ENCODE assay signal across 18 cellular contexts in the genomic region with DNA sequence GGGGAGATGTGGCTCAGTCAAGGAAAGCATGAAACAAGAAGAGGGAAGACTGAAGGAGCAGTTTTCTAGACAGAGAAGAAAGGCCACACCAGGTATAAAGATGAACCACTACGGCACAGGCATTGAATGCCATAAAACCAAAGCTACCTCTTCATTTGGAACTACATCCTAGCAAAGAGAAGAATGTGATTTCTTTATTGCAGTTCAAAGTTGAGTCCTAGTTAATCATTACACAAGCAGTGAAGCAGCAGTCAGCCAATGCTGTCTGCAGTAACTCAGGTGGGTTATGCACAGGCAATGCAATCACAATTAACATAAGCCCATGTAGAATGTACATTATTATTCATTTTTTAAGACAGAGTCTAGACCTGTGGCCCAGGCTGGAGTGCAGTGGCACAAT. TPM values are rescaled to one million over a fixed set of nuclear protein-coding genes. Genes with fewer than 3 reads are reported as not detected.
"Had no signal": no experiment of that assay in that cellular context is flagged by ENCODE, and none has a peak within 500 bp of the region (broad histone marks: within the 10 kb centered on the region; RNA-seq: fewer than 3 reads in every experiment).

No MANE protein-coding gene starts in this region.

- H3K36me3 ChIP-seq: cardiac muscle cell, esophagus muscularis mucosa, gastroesophageal sphincter, heart left ventricle, thoracic aorta, WERI-Rb-1 had no signal

- H3K4me3 ChIP-seq: cardiac muscle cell, esophagus muscularis mucosa, gastroesophageal sphincter, heart left ventricle, thoracic aorta had no signal

- FAIRE-seq: endothelial cell of umbilical vein had no signal

- DNase-seq: activated CD4-positive, alpha-beta T cell treated with anti-CD3 and anti-CD28 coated beads for 1 hour; dermis blood vessel endothelial cell; effector memory CD4-positive, alpha-beta T cell; heart left ventricle; occipital lobe; stimulated activated CD4-positive, alpha-beta T cell treated with anti-CD3 and anti-CD28 coated beads, Interleukin-4, amount 100 ng/mL, for 4 hours; T-helper 2 cell; WERI-Rb-1 had no signal

- H3K9me3 ChIP-seq: esophagus muscularis mucosa, gastroesophageal sphincter, heart left ventricle, thoracic aorta had no signal

- H3K27me3 ChIP-seq: cardiac muscle cell, esophagus muscularis mucosa had no signal

- H3K4me1 ChIP-seq: esophagus muscularis mucosa, gastroesophageal sphincter, heart left ventricle had no signal

- ATAC-seq: gastroesophageal sphincter; heart left ventricle; sciatic nerve; stimulated activated memory B cell treated with anti-CD40 and anti-IgM and Interleukin-4, amounts not matched to agents 10 μg/mL and 1 μg/mL and 100 μg/mL, for 72 hours had no signal

- H3K27ac ChIP-seq: cardiac muscle cell, esophagus muscularis mucosa, gastroesophageal sphincter, heart left ventricle, thoracic aorta, WERI-Rb-1 had no signal

RNA-seq across cellular contexts. Expression of a gene that starts 21.7 kb away (rescaled TPM):
- total RNA-seq: activated CD8-positive, alpha-beta memory T cell treated with anti-CD3 and anti-CD28 coated beads for 36 hours; dermis blood vessel endothelial cell; endothelial cell of umbilical vein; esophagus muscularis mucosa; gastroesophageal sphincter; heart left ventricle; lung microvascular endothelial cell; occipital lobe; posterior vena cava; thoracic aorta had no signal
- polyA plus RNA-seq: endothelial cell of umbilical vein, heart left ventricle had no signal
